In the genomic region with DNA sequence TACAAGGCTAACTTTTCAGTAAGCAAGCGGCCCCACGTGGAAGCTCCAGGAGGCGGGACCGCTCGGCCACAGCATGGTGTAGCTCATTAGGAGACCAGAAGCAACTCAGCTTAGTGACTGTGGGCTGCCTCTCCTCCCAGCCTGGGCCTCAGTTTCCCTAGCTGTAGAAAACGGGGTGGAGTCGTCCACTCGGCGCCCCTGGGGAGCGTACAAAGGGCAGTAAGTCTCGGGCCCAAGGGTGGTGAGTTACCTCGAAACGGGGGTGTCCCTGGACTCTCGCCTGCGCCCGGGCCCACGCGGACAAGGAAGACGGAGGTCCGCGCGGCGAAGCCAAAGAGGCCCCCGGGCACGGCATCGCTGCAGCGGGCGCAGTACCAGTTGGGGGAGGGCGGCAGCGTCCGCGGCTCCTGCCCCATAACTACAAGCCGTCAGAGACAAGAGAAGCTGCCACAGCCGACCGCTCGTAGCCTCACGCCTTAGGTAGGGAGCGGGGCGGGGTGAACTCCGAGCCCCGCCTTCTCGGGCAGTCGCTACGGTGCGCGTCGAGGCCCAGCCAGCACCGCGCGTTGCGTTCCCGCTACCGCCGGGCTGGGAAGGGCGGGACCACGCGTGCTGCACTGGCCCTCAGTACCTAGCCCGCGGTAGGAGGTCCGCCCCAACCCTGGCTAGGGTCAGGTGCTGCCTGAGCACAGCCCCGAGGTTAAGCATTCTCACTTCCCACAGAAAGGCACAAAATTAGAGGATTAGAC, we compare ENCODE assay signal across 1 cellular context.
TF ChIP-seq lines count a peak whose summit lies in the region.

TSS of gene GEMIN5 (minus strand) at position 494 of the 749 bp plus-strand sequence. CDS start at position 416, 78 bp downstream.

TF ChIP-seq in HepG2, 621 proteins besides CTCF, POLR2A, EP300 and RAD21 (continued from another document and continues in another):
- TF ChIP-seq ZNF362 (CRISPR knock-in tag; IDR thresholded peaks at IDR 0.05; ENCODE audit: borderline replicate concordance): peak; percentile 40; the same call in 1 of the 2 replicates
- peak; percentile 67; the same call in 1 of the 2 replicates for TF ChIP-seq RXRB (CRISPR knock-in tag; IDR thresholded peaks at IDR 0.05; ENCODE audit: borderline replicate concordance)
- peak; percentile 19; the same call in 1 of the 2 replicates for TF ChIP-seq NFATC3 (CRISPR knock-in tag; IDR thresholded peaks at IDR 0.05)
- no peak for TF ChIP-seq ZNF12 (CRISPR knock-in tag; IDR thresholded peaks at IDR 0.05)
- no peak for TF ChIP-seq IRX3 (CRISPR knock-in tag; IDR thresholded peaks at IDR 0.05; ENCODE audit: borderline replicate concordance, low read depth)
- TF ChIP-seq BRD4 (CRISPR knock-in tag; IDR thresholded peaks at IDR 0.05): peak; percentile 83; the same call in 1 of the 2 replicates
- no peak for TF ChIP-seq RAD51 (IDR thresholded peaks at IDR 0.05; ENCODE audit: borderline replicate concordance)
- no peak for TF ChIP-seq MEIS2 (CRISPR knock-in tag; IDR thresholded peaks at IDR 0.05)
- peak; percentile 71; the same call in 1 of the 2 replicates for TF ChIP-seq ZGPAT (CRISPR knock-in tag; IDR thresholded peaks at IDR 0.05)
- TF ChIP-seq ZNF101 (CRISPR knock-in tag; IDR thresholded peaks at IDR 0.05; ENCODE audit: borderline replicate concordance, low read depth): no peak
- TF ChIP-seq RORA (CRISPR knock-in tag; IDR thresholded peaks at IDR 0.05): no peak
- TF ChIP-seq ZNF891 (CRISPR knock-in tag; IDR thresholded peaks at IDR 0.05): no peak; the same call in 1 of the 2 replicates
- peak; percentile 95 for TF ChIP-seq TFDP1 (CRISPR knock-in tag; IDR thresholded peaks at IDR 0.05; ENCODE audit: borderline replicate concordance)
- no peak for TF ChIP-seq ZBTB21 (CRISPR knock-in tag; IDR thresholded peaks at IDR 0.05)
- TF ChIP-seq ZNF10 (CRISPR knock-in tag; IDR thresholded peaks at IDR 0.05; ENCODE audit: borderline replicate concordance, low read depth): no peak
- peak; percentile 52; the same call in 1 of the 2 replicates for TF ChIP-seq ZNF598 (CRISPR knock-in tag; IDR thresholded peaks at IDR 0.05; ENCODE audit: borderline replicate concordance)
- no peak for TF ChIP-seq EZH2 (conservative IDR thresholded peaks at IDR 0.05; ENCODE audit: low read depth, low read length)
- TF ChIP-seq ZSCAN20 (CRISPR knock-in tag; IDR thresholded peaks at IDR 0.05; ENCODE audit: borderline replicate concordance): no peak
- TF ChIP-seq CBFB (CRISPR knock-in tag; IDR thresholded peaks at IDR 0.05): peak; percentile 87
- TF ChIP-seq ZKSCAN8 (CRISPR knock-in tag; IDR thresholded peaks at IDR 0.05; ENCODE audit: borderline replicate concordance): no peak
- peak; percentile 29; the same call in 1 of the 2 replicates for TF ChIP-seq ZSCAN29 (CRISPR knock-in tag; conservative IDR thresholded peaks at IDR 0.05)
- TF ChIP-seq, protein P1, sequence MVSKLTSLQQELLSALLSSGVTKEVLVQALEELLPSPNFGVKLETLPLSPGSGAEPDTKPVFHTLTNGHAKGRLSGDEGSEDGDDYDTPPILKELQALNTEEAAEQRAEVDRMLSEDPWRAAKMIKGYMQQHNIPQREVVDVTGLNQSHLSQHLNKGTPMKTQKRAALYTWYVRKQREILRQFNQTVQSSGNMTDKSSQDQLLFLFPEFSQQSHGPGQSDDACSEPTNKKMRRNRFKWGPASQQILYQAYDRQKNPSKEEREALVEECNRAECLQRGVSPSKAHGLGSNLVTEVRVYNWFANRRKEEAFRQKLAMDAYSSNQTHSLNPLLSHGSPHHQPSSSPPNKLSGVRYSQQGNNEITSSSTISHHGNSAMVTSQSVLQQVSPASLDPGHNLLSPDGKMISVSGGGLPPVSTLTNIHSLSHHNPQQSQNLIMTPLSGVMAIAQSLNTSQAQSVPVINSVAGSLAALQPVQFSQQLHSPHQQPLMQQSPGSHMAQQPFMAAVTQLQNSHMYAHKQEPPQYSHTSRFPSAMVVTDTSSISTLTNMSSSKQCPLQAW (CRISPR knock-in tag; IDR thresholded peaks at IDR 0.05): peak; percentile 77
- TF ChIP-seq, protein P2, sequence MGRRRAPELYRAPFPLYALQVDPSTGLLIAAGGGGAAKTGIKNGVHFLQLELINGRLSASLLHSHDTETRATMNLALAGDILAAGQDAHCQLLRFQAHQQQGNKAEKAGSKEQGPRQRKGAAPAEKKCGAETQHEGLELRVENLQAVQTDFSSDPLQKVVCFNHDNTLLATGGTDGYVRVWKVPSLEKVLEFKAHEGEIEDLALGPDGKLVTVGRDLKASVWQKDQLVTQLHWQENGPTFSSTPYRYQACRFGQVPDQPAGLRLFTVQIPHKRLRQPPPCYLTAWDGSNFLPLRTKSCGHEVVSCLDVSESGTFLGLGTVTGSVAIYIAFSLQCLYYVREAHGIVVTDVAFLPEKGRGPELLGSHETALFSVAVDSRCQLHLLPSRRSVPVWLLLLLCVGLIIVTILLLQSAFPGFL (CRISPR knock-in tag; IDR thresholded peaks at IDR 0.05): no peak
- TF ChIP-seq ZNF17 (CRISPR knock-in tag; IDR thresholded peaks at IDR 0.05): no peak
- peak; percentile 90 for TF ChIP-seq IRF2 (CRISPR knock-in tag; IDR thresholded peaks at IDR 0.05)
- no peak for TF ChIP-seq BRCA1 (CRISPR knock-in tag; IDR thresholded peaks at IDR 0.05)
- TF ChIP-seq ZNF34 (CRISPR knock-in tag; IDR thresholded peaks at IDR 0.05; ENCODE audit: borderline replicate concordance): peak; percentile 68; the same call in 1 of the 2 replicates
- TF ChIP-seq, protein P3, sequence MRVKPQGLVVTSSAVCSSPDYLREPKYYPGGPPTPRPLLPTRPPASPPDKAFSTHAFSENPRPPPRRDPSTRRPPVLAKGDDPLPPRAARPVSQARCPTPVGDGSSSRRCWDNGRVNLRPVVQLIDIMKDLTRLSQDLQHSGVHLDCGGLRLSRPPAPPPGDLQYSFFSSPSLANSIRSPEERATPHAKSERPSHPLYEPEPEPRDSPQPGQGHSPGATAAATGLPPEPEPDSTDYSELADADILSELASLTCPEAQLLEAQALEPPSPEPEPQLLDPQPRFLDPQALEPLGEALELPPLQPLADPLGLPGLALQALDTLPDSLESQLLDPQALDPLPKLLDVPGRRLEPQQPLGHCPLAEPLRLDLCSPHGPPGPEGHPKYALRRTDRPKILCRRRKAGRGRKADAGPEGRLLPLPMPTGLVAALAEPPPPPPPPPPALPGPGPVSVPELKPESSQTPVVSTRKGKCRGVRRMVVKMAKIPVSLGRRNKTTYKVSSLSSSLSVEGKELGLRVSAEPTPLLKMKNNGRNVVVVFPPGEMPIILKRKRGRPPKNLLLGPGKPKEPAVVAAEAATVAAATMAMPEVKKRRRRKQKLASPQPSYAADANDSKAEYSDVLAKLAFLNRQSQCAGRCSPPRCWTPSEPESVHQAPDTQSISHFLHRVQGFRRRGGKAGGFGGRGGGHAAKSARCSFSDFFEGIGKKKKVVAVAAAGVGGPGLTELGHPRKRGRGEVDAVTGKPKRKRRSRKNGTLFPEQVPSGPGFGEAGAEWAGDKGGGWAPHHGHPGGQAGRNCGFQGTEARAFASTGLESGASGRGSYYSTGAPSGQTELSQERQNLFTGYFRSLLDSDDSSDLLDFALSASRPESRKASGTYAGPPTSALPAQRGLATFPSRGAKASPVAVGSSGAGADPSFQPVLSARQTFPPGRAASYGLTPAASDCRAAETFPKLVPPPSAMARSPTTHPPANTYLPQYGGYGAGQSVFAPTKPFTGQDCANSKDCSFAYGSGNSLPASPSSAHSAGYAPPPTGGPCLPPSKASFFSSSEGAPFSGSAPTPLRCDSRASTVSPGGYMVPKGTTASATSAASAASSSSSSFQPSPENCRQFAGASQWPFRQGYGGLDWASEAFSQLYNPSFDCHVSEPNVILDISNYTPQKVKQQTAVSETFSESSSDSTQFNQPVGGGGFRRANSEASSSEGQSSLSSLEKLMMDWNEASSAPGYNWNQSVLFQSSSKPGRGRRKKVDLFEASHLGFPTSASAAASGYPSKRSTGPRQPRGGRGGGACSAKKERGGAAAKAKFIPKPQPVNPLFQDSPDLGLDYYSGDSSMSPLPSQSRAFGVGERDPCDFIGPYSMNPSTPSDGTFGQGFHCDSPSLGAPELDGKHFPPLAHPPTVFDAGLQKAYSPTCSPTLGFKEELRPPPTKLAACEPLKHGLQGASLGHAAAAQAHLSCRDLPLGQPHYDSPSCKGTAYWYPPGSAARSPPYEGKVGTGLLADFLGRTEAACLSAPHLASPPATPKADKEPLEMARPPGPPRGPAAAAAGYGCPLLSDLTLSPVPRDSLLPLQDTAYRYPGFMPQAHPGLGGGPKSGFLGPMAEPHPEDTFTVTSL (CRISPR knock-in tag; IDR thresholded peaks at IDR 0.05; ENCODE audit: borderline replicate concordance): peak; percentile 53
- TF ChIP-seq ZNF430 (CRISPR knock-in tag; IDR thresholded peaks at IDR 0.05): no peak; the same call in 1 of the 2 replicates
- peak; percentile 85 for TF ChIP-seq IKZF4 (CRISPR knock-in tag; IDR thresholded peaks at IDR 0.05; ENCODE audit: borderline replicate concordance, low read depth, not compliant biosample characterization)
- TF ChIP-seq TMF1 (CRISPR knock-in tag; IDR thresholded peaks at IDR 0.05; ENCODE audit: low read depth): peak; percentile 61; the same call in 1 of the 2 replicates
- TF ChIP-seq THAP8 (CRISPR knock-in tag; IDR thresholded peaks at IDR 0.05; ENCODE audit: borderline replicate concordance): peak; percentile 95
- no peak for TF ChIP-seq ETV5 (CRISPR knock-in tag; IDR thresholded peaks at IDR 0.05; ENCODE audit: borderline replicate concordance)
- TF ChIP-seq REL (CRISPR knock-in tag; conservative IDR thresholded peaks at IDR 0.05): 0 out of 2 replicates have a peak, but pooled peaks have one; percentile 66
- no peak for TF ChIP-seq SRSF9 (IDR thresholded peaks at IDR 0.05; ENCODE audit: borderline replicate concordance, insufficient read depth, low read depth, low read length, poor library complexity, severe bottlenecking)
- TF ChIP-seq ZBTB8A (CRISPR knock-in tag; IDR thresholded peaks at IDR 0.05; ENCODE audit: borderline replicate concordance, low read depth): no peak
- TF ChIP-seq ZNF614 (CRISPR knock-in tag; IDR thresholded peaks at IDR 0.05; ENCODE audit: borderline replicate concordance): peak; percentile 69; the same call in 1 of the 2 replicates
- no peak for TF ChIP-seq DPF2 (CRISPR knock-in tag; IDR thresholded peaks at IDR 0.05; ENCODE audit: borderline replicate concordance, low read depth)
- peak; percentile 83; the same call in 2 of the 3 replicates for TF ChIP-seq MXI1 (IDR thresholded peaks at IDR 0.05; ENCODE audit: borderline replicate concordance, low read depth, low read length)
- peak; percentile 92 for TF ChIP-seq ZFX (CRISPR knock-in tag; IDR thresholded peaks at IDR 0.05; ENCODE audit: low read depth)
- no peak for TF ChIP-seq GABPA (IDR thresholded peaks at IDR 0.05; ENCODE audit: low read depth, low read length)
- TF ChIP-seq GABPA (CRISPR knock-in tag; IDR thresholded peaks at IDR 0.05; ENCODE audit: low read depth): 0 out of 2 replicates have a peak, but pooled peaks have one; percentile 28
- TF ChIP-seq SOX6 (IDR thresholded peaks at IDR 0.05): no peak
- TF ChIP-seq SOX6 (CRISPR knock-in tag; IDR thresholded peaks at IDR 0.05): peak; percentile 59
- TF ChIP-seq ZNF383 (CRISPR knock-in tag; IDR thresholded peaks at IDR 0.05; ENCODE audit: borderline replicate concordance): no peak
- TF ChIP-seq ZNF329 (CRISPR knock-in tag; IDR thresholded peaks at IDR 0.05; ENCODE audit: low read depth): peak; percentile 84
- TF ChIP-seq FOXA1 (IDR thresholded peaks at IDR 0.05): no peak
- TF ChIP-seq FOXA1 (CRISPR knock-in tag; IDR thresholded peaks at IDR 0.05): peak; percentile 35; the same call in 1 of the 2 replicates
- TF ChIP-seq, protein P4, sequence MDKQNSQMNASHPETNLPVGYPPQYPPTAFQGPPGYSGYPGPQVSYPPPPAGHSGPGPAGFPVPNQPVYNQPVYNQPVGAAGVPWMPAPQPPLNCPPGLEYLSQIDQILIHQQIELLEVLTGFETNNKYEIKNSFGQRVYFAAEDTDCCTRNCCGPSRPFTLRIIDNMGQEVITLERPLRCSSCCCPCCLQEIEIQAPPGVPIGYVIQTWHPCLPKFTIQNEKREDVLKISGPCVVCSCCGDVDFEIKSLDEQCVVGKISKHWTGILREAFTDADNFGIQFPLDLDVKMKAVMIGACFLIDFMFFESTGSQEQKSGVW (CRISPR knock-in tag; IDR thresholded peaks at IDR 0.05; ENCODE audit: borderline replicate concordance): no peak
- TF ChIP-seq ATF7 (IDR thresholded peaks at IDR 0.05): no peak
- TF ChIP-seq ATF7 (CRISPR knock-in tag; IDR thresholded peaks at IDR 0.05): no peak
- no peak for TF ChIP-seq MIXL1 (CRISPR knock-in tag; IDR thresholded peaks at IDR 0.05)
- no peak for TF ChIP-seq WIZ (CRISPR knock-in tag; IDR thresholded peaks at IDR 0.05)
- TF ChIP-seq NCOA2 (CRISPR knock-in tag; IDR thresholded peaks at IDR 0.05): peak; percentile 49; the same call in 1 of the 2 replicates
- TF ChIP-seq TSC22D2 (CRISPR knock-in tag; IDR thresholded peaks at IDR 0.05; ENCODE audit: borderline replicate concordance): no peak
- TF ChIP-seq ZNF446 (CRISPR knock-in tag; IDR thresholded peaks at IDR 0.05): 0 out of 2 replicates have a peak, but pooled peaks have one; percentile 75
